Comparison of ENCODE assay signal across 14 cellular contexts in genomic region chr6:122422614-122423267, GRCh38. TPM values are rescaled to one million over a fixed set of nuclear protein-coding genes. Genes with fewer than 3 reads are reported as not detected.
DNase-seq lines count a peak whose midpoint lies in the region; ATAC-seq, FAIRE-seq and TF ChIP-seq lines count a peak whose summit lies in the region.
"Had no signal": no experiment of that assay in that cellular context is flagged by ENCODE, and none has a peak within 500 bp of the region (broad histone marks: within the 10 kb centered on the region; RNA-seq: fewer than 3 reads in every experiment).

No MANE protein-coding gene starts in this region.

- DNase-seq in GM18507 (ENCODE audit: extremely low spot score, insufficient read length, low read depth), result no peak
- no peak for DNase-seq in cerebellar cortex (ENCODE audit: low spot score)
- no peak for DNase-seq in GM10266 (ENCODE audit: extremely low spot score)
- no peak for DNase-seq in lower lobe of right lung
- no peak for DNase-seq in NCI-H526 (lab: John Stamatoyannopoulos, UW)
- DNase-seq: H9; Peyer's patch; posterior cingulate gyrus; stimulated activated CD4-positive, alpha-beta T cell treated with anti-CD3 and anti-CD28 coated beads, Interleukin-4, amount 100 ng/mL, for 24 hours had no signal

- no peaks in the 10 kb centered on the region for H3K9me3 ChIP-seq in lower lobe of right lung
- H3K9me3 ChIP-seq: Peyer's patch, suprapubic skin had no signal

- H3K36me3 ChIP-seq in lower lobe of right lung, result peaks cover 76% of the 10 kb centered on the region

- no peaks in the 10 kb centered on the region for H3K27me3 ChIP-seq in lower lobe of right lung (ENCODE audit: low read depth)
- H3K27me3 ChIP-seq: Peyer's patch, suprapubic skin had no signal

- TF ChIP-seq CTCF in GM10266 (IDR thresholded peaks at IDR 0.05; ENCODE audit: control insufficient read depth, insufficient read depth, low read depth, missing control alignments), result no peak
- no peak for TF ChIP-seq CTCF in lower lobe of right lung (IDR thresholded peaks at IDR 0.05)

- H3K27ac ChIP-seq in lower lobe of right lung, result no peak overlapping the region
- H3K27ac ChIP-seq: Peyer's patch, suprapubic skin had no signal

- FAIRE-seq in GM18507 (lab: Jason Lieb, UNC), result peak; percentile 47
- FAIRE-seq: endothelial cell of umbilical vein had no signal

- intact Hi-C loops in lower lobe of right lung (cut with DNase I), result no loop called here

- H3K4me1 ChIP-seq in lower lobe of right lung, result no peaks in the 10 kb centered on the region
- H3K4me1 ChIP-seq: Peyer's patch, suprapubic skin had no signal

- H3K4me3 ChIP-seq in lower lobe of right lung, result no peak overlapping the region
- H3K4me3 ChIP-seq: Peyer's patch, suprapubic skin had no signal

- ATAC-seq in GM19455 (IDR thresholded peaks at IDR 0.05; ENCODE audit: unreplicated experiment), result peak; percentile 82
- peak; percentile 98 for ATAC-seq in HG02852 (IDR thresholded peaks at IDR 0.05; ENCODE audit: unreplicated experiment)
- peak; percentile 73 for ATAC-seq in HG03521 (IDR thresholded peaks at IDR 0.05; ENCODE audit: unreplicated experiment)
- no peak for ATAC-seq in lower lobe of right lung

RNA-seq across cellular contexts. Expression of gene HSF2, which starts 23.3 kb away (rescaled TPM):
- total RNA-seq in lower lobe of right lung, result 11.0 TPM

RNA-seq across cellular contexts. Expression of gene SERINC1, which starts 48.9 kb away (rescaled TPM):
- 216 TPM for total RNA-seq in lower lobe of right lung

Comparison
In these comparisons a context has a peak if more than half of its experiments do, and no peak if none do; other contexts are left out.
1. ATAC-seq: peak in GM19455 (single experiment), HG02852 (single experiment) and HG03521 (single experiment); none in lower lobe of right lung (0 of 2).